In the genomic region with DNA sequence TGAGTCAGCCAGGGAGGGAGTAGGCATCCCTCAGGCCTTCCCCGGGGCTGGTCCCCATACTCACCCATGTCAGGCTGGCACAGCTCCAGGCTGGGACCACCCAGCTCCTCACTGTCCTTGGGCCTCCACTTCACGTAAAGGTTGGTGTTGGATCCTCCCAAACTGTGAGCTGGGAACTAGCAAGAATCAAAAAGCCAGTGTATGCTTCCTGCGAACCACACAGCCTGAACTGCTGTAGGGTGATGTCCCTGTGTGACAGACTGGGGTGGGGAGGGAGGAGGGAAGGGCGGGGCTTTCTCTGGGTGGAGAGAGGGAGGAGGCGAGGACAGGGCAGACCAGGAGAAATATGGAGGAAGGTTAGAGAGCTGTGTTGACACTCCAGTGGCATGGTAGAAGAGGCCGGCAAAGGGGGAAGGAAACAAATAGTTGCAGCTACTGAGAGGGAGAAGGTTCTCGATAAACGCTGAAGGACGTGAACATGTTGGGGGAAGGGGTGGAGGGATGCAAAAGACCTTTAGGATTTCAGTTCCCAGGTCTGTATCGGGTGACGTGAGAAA, we compare ENCODE assay signal across 8 cellular contexts. TPM values are rescaled to one million over a fixed set of nuclear protein-coding genes. Genes with fewer than 3 reads are reported as not detected.
A peak's percentile ranks its signal among the peaks of the same experiment; 100 is the strongest.
DNase-seq lines count a peak whose midpoint lies in the region; ATAC-seq lines count a peak whose summit lies in the region.

No MANE protein-coding gene starts in this region.

- no peaks in the 10 kb centered on the region for H3K27me3 ChIP-seq in BLaER1 treated with 17β-estradiol and CSF1 and Interleukin-3, amounts not matched to agents 10 nM and 100 nM

- peak overlapping the region; percentile 72 to 93 (median 86) for H3K27ac ChIP-seq in BLaER1 treated with 17β-estradiol and CSF1 and Interleukin-3, amounts not matched to agents 10 nM and 100 nM

- POLR2A ChIA-PET in activated CD4-positive, alpha-beta memory T cell treated with anti-CD3 and anti-CD28 coated beads, Interleukin-2, amount 10 ng/mL, durations not matched to agents 7 days and 5 days (lab: Charles Lee) = interaction anchor here (0.7 to 5.5 kb wide), 23 partner anchors 9 to 593 kb away, joined by 3 to 103 read pairs (median 5); a partner anchor contains a TSS

- DNase-seq in NCI-H774 (lab: John Stamatoyannopoulos, UW) = peak; percentile 80
- peak; percentile 88 for DNase-seq in activated CD4-positive, alpha-beta memory T cell treated with anti-CD3 and anti-CD28 coated beads, Interleukin-2, amount 10 ng/mL, durations not matched to agents 7 days and 5 days
- DNase-seq in effector CD4-positive, alpha-beta T cell = peak; percentile 71
- peak; percentile 48 to 57 for DNase-seq in memory B cell (ENCODE audit: low spot score in 2 of 2)
- peak; percentile 67 for DNase-seq in stimulated activated CD8-positive, alpha-beta memory T cell treated with anti-CD3 and anti-CD28 coated beads, Interleukin-12 subunit alpha, Interleukin-12 subunit beta, amount 100 ng/mL, for 4 hours (ENCODE audit: low read depth)

- H3K36me3 Mint-ChIP-seq in activated CD4-positive, alpha-beta memory T cell treated with anti-CD3 and anti-CD28 coated beads, Interleukin-2, amount 10 ng/mL, durations not matched to agents 7 days and 5 days (ENCODE audit: low read depth) = peaks cover 40% of the 10 kb centered on the region
- peaks cover 20% of the 10 kb centered on the region for H3K36me3 Mint-ChIP-seq in memory B cell

- peaks cover 39 to 42% (median 40%) of the 10 kb centered on the region in 11 experiments for H3K36me3 ChIP-seq in BLaER1 treated with 17β-estradiol and CSF1 and Interleukin-3, amounts not matched to agents 10 nM and 100 nM

- CTCF ChIA-PET in activated CD4-positive, alpha-beta memory T cell treated with anti-CD3 and anti-CD28 coated beads, Interleukin-2, amount 10 ng/mL, durations not matched to agents 7 days and 5 days (lab: Charles Lee) = interaction anchor here (0.6 to 3.9 kb wide), 42 partner anchors 9 to 818 kb away, joined by 3 to 80 read pairs (median 4); a partner anchor contains a TSS

- H3K4me1 ChIP-seq in BLaER1 treated with 17β-estradiol and CSF1 and Interleukin-3, amounts not matched to agents 10 nM and 100 nM = peaks cover 48 to 82% (median 63%) of the 10 kb centered on the region in 10 experiments

- peak overlapping the region; percentile 79 to 90 (median 85) for H3K9ac ChIP-seq in BLaER1 treated with 17β-estradiol and CSF1 and Interleukin-3, amounts not matched to agents 10 nM and 100 nM

- peak overlapping the region; percentile 96 for H3K4me3 Mint-ChIP-seq in activated CD4-positive, alpha-beta memory T cell treated with anti-CD3 and anti-CD28 coated beads, Interleukin-2, amount 10 ng/mL, durations not matched to agents 7 days and 5 days
- H3K4me3 Mint-ChIP-seq in memory B cell = peak overlapping the region; percentile 96

- H3K27me3 Mint-ChIP-seq in activated CD4-positive, alpha-beta memory T cell treated with anti-CD3 and anti-CD28 coated beads, Interleukin-2, amount 10 ng/mL, durations not matched to agents 7 days and 5 days = no peaks in the 10 kb centered on the region
- H3K27me3 Mint-ChIP-seq in memory B cell = no peaks in the 10 kb centered on the region

- H3K27ac Mint-ChIP-seq in activated CD4-positive, alpha-beta memory T cell treated with anti-CD3 and anti-CD28 coated beads, Interleukin-2, amount 10 ng/mL, durations not matched to agents 7 days and 5 days = peak overlapping the region; percentile 80
- peak overlapping the region; percentile 88 for H3K27ac Mint-ChIP-seq in memory B cell

- H4K20me1 ChIP-seq in BLaER1 treated with 17β-estradiol and CSF1 and Interleukin-3, amounts not matched to agents 10 nM and 100 nM = peaks cover 37 to 84% (median 51%) of the 10 kb centered on the region in 11 experiments; a peak in 21 of 22 replicates

- H3K4me1 Mint-ChIP-seq in activated CD4-positive, alpha-beta memory T cell treated with anti-CD3 and anti-CD28 coated beads, Interleukin-2, amount 10 ng/mL, durations not matched to agents 7 days and 5 days = peaks cover 66% of the 10 kb centered on the region
- peaks cover 49% of the 10 kb centered on the region for H3K4me1 Mint-ChIP-seq in memory B cell

- no peaks in the 10 kb centered on the region for H3K9me3 ChIP-seq in BLaER1 treated with 17β-estradiol and CSF1 and Interleukin-3, amounts not matched to agents 10 nM and 100 nM (replicated peaks in 1 of 11)

- no peaks in the 10 kb centered on the region for H3K9me3 Mint-ChIP-seq in activated CD4-positive, alpha-beta memory T cell treated with anti-CD3 and anti-CD28 coated beads, Interleukin-2, amount 10 ng/mL, durations not matched to agents 7 days and 5 days
- H3K9me3 Mint-ChIP-seq in memory B cell = no peaks in the 10 kb centered on the region

- peak overlapping the region; percentile 80 to 95 (median 88) for H3K4me3 ChIP-seq in BLaER1 treated with 17β-estradiol and CSF1 and Interleukin-3, amounts not matched to agents 10 nM and 100 nM

- H3K4me2 ChIP-seq in BLaER1 treated with 17β-estradiol and CSF1 and Interleukin-3, amounts not matched to agents 10 nM and 100 nM = peak overlapping the region; percentile 94 to 100 (median 98)

- peak; percentile 50 for ATAC-seq in GM19328 (IDR thresholded peaks at IDR 0.05; ENCODE audit: unreplicated experiment)
- peak; percentile 18 for ATAC-seq in HG03469 (IDR thresholded peaks at IDR 0.05; ENCODE audit: unreplicated experiment)
- ATAC-seq in memory B cell (ENCODE audit: low read depth) = peak; percentile 39

RNA-seq across cellular contexts. Expression of a gene that starts 6.1 kb away (rescaled TPM):
- total RNA-seq in activated CD4-positive, alpha-beta memory T cell treated with anti-CD3 and anti-CD28 coated beads, Interleukin-2, amount 10 ng/mL, durations not matched to agents 7 days and 5 days = 100 to 1,000 TPM; 121 to 126 TPM

RNA-seq across cellular contexts. Expression of a gene that starts 9.6 kb away (rescaled TPM):
- 100 to 1,000 TPM; 529 to 549 TPM for total RNA-seq in activated CD4-positive, alpha-beta memory T cell treated with anti-CD3 and anti-CD28 coated beads, Interleukin-2, amount 10 ng/mL, durations not matched to agents 7 days and 5 days

RNA-seq across cellular contexts. Expression of a gene that starts 51.9 kb away (rescaled TPM):
- total RNA-seq in activated CD4-positive, alpha-beta memory T cell treated with anti-CD3 and anti-CD28 coated beads, Interleukin-2, amount 10 ng/mL, durations not matched to agents 7 days and 5 days = 100 to 1,000 TPM; 240 to 241 TPM

Comparison
In these comparisons a context has a peak if more than half of its experiments do, and no peak if none do; other contexts are left out.
1. Peak in every context shown above with its lines: DNase-seq, ATAC-seq, H3K4me3 ChIP-seq and H3K27ac ChIP-seq.